In the genomic region with DNA sequence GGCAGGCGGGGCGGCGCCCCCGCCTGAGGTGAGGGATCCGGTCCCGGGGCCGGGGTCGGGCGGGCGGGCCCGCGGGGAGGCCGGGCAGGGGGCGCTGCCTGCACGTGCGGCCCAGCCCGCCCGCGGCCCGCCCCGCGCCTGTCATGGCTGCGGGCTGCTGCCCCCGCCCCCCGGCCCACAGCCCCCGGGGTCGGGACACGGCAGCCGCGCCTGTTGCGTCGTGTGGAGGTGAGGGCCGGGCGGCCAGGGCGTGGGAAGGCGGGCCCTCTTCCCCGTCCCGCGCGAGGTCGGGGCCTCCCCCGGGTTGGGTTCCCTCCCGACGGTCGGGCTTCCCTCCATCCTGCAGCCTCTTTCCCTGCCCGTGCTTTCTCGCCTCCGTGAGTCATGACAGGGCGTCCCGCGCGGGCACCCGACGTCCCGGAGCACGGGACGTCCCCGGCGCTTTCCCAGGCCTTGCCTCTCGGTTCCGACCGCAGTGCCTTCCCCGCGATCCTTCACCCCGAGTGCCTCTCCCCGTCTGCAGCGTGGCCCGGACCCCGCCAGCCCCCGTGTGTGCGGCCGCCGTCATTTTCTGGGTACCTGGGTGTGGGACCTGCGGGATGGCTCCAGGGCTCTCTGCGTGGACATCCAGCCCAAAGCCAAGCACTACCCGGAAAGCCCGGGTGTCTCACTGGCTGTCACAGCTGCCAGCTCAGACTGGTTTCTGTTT, we compare ENCODE assay signal across 8 cellular contexts.
DNase-seq lines count a peak whose midpoint lies in the region; TF ChIP-seq lines count a peak whose summit lies in the region.

No MANE protein-coding gene starts in this region.

- H3K4me1 ChIP-seq in skeletal muscle tissue (ENCODE audit: control insufficient read depth in 3 of 3, insufficient read depth in 3 of 3, low read length in 3 of 3), result peaks cover 0 to 15% (median 11%) of the 10 kb centered on the region in 3 donors

- peak overlapping the region; percentile 77 to 86 (median 79) for H3K9ac ChIP-seq in skeletal muscle tissue (ENCODE audit: low read depth in 1 of 3, low read length in 3 of 3)

- DNase-seq in NCI-H748 (lab: John Stamatoyannopoulos, UW; ENCODE audit: unreplicated experiment), result peak; percentile 40
- no peak for DNase-seq in NCI-H748 treated with DMSO at 0.1 percent for 48 hours (lab: John Stamatoyannopoulos, UW)
- peak; percentile 28 to 55 for DNase-seq in HL-60 (ENCODE audit: low read depth in 1 of 2, low spot score in 1 of 2)
- no peak for DNase-seq in brain microvascular endothelial cell
- DNase-seq in iPS-NIHi11 (ENCODE audit: low spot score), result peak; percentile 83
- no peak for DNase-seq in GF-D8 (lab: John Stamatoyannopoulos, UW)

- H3K9me3 ChIP-seq in skeletal muscle tissue (ENCODE audit: control insufficient read depth in 3 of 3, low read length in 3 of 3), result no peaks in the 10 kb centered on the region

- H3K27ac ChIP-seq in HL-60 (replicated peaks) (peak overlapping the region; percentile 68), VCaP (peak overlapping the region; percentile 79), brain microvascular endothelial cell (peak overlapping the region; percentile 71), skeletal muscle tissue (ENCODE audit: low read depth, low read length) (peak overlapping the region; percentile 94)

- H3K27me3 ChIP-seq in HL-60 (ENCODE audit: insufficient read depth, poor library complexity, severe bottlenecking) (no peaks in the 10 kb centered on the region), brain microvascular endothelial cell (replicated peaks) (no peaks in the 10 kb centered on the region), skeletal muscle tissue (ENCODE audit: control insufficient read depth in 3 of 3, insufficient read depth in 3 of 3, low read length in 3 of 3) (no peaks in the 10 kb centered on the region)

- no peaks in the 10 kb centered on the region for H3K36me3 ChIP-seq in brain microvascular endothelial cell (replicated peaks)
- no peaks in the 10 kb centered on the region for H3K36me3 ChIP-seq in skeletal muscle tissue (ENCODE audit: control insufficient read depth in 3 of 3, insufficient read depth in 3 of 3, low read length in 3 of 3)

- in situ Hi-C loops in brain microvascular endothelial cell (cut with HindIII; ENCODE audit: low pct_ligation_motif_present, low sequenced_read_pairs), result no loop called here

- H3K4me3 ChIP-seq in HL-60 (replicated peaks; ENCODE audit: insufficient read depth, low read length) (peak overlapping the region; percentile 81), brain microvascular endothelial cell (ENCODE audit: low read depth, low read length) (peak overlapping the region; percentile 81), skeletal muscle tissue (ENCODE audit: low read length in 3 of 3) (peak overlapping the region; percentile 76 to 81 (median 77))

- TF ChIP-seq CTCF in HL-60 (IDR thresholded peaks at IDR 0.05; ENCODE audit: insufficient read depth, low read length) (no peak), VCaP (conservative IDR thresholded peaks at IDR 0.05) (no peak), brain microvascular endothelial cell (IDR thresholded peaks at IDR 0.05; ENCODE audit: low read depth, low read length, missing control alignments) (no peak)

Comparison
In these comparisons a context has a peak if more than half of its experiments do, and no peak if none do; other contexts are left out.
1. DNase-seq: peak in NCI-H748 (single experiment), HL-60 (2 of 2) and iPS-NIHi11 (single experiment); none in NCI-H748 treated with DMSO at 0.1 percent for 48 hours (single experiment), brain microvascular endothelial cell (single experiment) and GF-D8 (single experiment).
2. Peak in every context shown above with its lines, with median percentiles within 50 percentile points of each other: H3K27ac ChIP-seq and H3K4me3 ChIP-seq.